In genomic region chrX:112513154-112513553, GRCh38 we compare ENCODE assay signal across 23 cellular contexts.
DNase-seq lines count a peak whose midpoint lies in the region; ATAC-seq and TF ChIP-seq lines count a peak whose summit lies in the region.
"Had no signal": no experiment of that assay in that cellular context is flagged by ENCODE, and none has a peak within 500 bp of the region (broad histone marks: within the 10 kb centered on the region; RNA-seq: fewer than 3 reads in every experiment).

No MANE protein-coding gene starts in this region.

- H3K27me3 ChIP-seq in NT2/D1 (ENCODE audit: insufficient read depth, insufficient read length) (no peaks in the 10 kb centered on the region), right lobe of liver (no peaks in the 10 kb centered on the region), esophagus squamous epithelium (no peaks in the 10 kb centered on the region)
- H3K27me3 ChIP-seq: ascending aorta, transverse colon had no signal

- H3K4me3 ChIP-seq in NT2/D1 (ENCODE audit: insufficient read length, low read depth), result no peak overlapping the region
- H3K4me3 ChIP-seq in epithelial cell of esophagus (ENCODE audit: low read length), result no peak overlapping the region
- H3K4me3 ChIP-seq in right lobe of liver, result no peak overlapping the region
- H3K4me3 ChIP-seq in esophagus squamous epithelium, result no peak overlapping the region
- H3K4me3 ChIP-seq: ascending aorta, GM12878, prostate gland, transverse colon had no signal

- 43% methylated on average over 3 of the region's 3 CpGs for WGBS in right lobe of liver (ENCODE audit: insufficient coverage, low coverage, low lambda C conversion rate, missing lambda C conversion rate)
- WGBS in esophagus squamous epithelium, 2 donors, result 44 to 74% methylated on average over 1 to 3 of the region's 3 CpGs

- H3K9me3 ChIP-seq in NT2/D1 (ENCODE audit: insufficient read depth, low read length) (peaks cover 17% of the 10 kb centered on the region; the same call in 1 of the 2 replicates), right lobe of liver (no peaks in the 10 kb centered on the region), esophagus squamous epithelium (no peaks in the 10 kb centered on the region)
- H3K9me3 ChIP-seq: prostate gland, transverse colon had no signal

- H3K9ac ChIP-seq in NT2/D1 (ENCODE audit: insufficient read length, low read depth), result no peak overlapping the region
- H3K9ac ChIP-seq: KMS-11 had no signal

- H3K27ac ChIP-seq in right lobe of liver (no peak overlapping the region), esophagus squamous epithelium (no peak overlapping the region)
- H3K27ac ChIP-seq: ascending aorta, KMS-11, prostate gland, transverse colon had no signal

- DNase-seq in GM03348 (ENCODE audit: low spot score), result peak; percentile 47
- peak; percentile 25 for DNase-seq in NT2/D1 (ENCODE audit: low read depth, low spot score)
- peak; percentile 28 for DNase-seq in epithelial cell of esophagus (ENCODE audit: low read depth)
- peak in 2 of 3 donors; percentile 23 to 61 for DNase-seq in right lobe of liver
- no peak for DNase-seq in HuH-7 (ENCODE audit: low spot score)
- no peak for DNase-seq in SK-N-DZ (ENCODE audit: low spot score)
- DNase-seq in esophagus squamous epithelium (lab: John Stamatoyannopoulos, UW), result no peak
- DNase-seq: activated CD4-positive, alpha-beta memory T cell treated with anti-CD3 and anti-CD28 coated beads for 36 hours; activated CD8-positive, alpha-beta memory T cell treated with anti-CD3 and anti-CD28 coated beads, Interleukin-2, amount 50 U/mL, for 48 hours; DMS79; effector CD4-positive, alpha-beta T cell; kidney glomerular epithelial cell; NCI-H187; NCI-H2227 treated with DMSO at 0.1 percent for 48 hours; SW 1271; transverse colon had no signal

- TF ChIP-seq CTCF in epithelial cell of esophagus (IDR thresholded peaks at IDR 0.05; ENCODE audit: insufficient read depth, low read depth, low read length, missing control alignments) (no peak), right lobe of liver (IDR thresholded peaks at IDR 0.05) (no peak), esophagus squamous epithelium (IDR thresholded peaks at IDR 0.05) (no peak)

- no peak for TF ChIP-seq POLR2A in right lobe of liver (IDR thresholded peaks at IDR 0.05)
- TF ChIP-seq POLR2A in esophagus squamous epithelium (IDR thresholded peaks at IDR 0.05), result no peak

- H3K4me1 ChIP-seq in NT2/D1 (ENCODE audit: insufficient read depth, insufficient read length), result no peaks in the 10 kb centered on the region
- peaks cover 0 to 6% (median 0%) of the 10 kb centered on the region in 4 donors for H3K4me1 ChIP-seq in right lobe of liver
- no peaks in the 10 kb centered on the region for H3K4me1 ChIP-seq in esophagus squamous epithelium
- H3K4me1 ChIP-seq: ascending aorta, prostate gland, transverse colon had no signal

- ATAC-seq in right lobe of liver (peak; percentile 76 to 98 (median 92)), HG02981 (IDR thresholded peaks at IDR 0.05; ENCODE audit: unreplicated experiment) (no peak)
- ATAC-seq: activated naive CD4-positive, alpha-beta T cell treated with anti-CD3 and anti-CD28 coated beads, Interleukin-2, amount 50 U/mL, for 72 hours; activated T-helper 17 cell treated with anti-CD3 and anti-CD28 coated beads, Interleukin-2, amount 50 U/mL, for 72 hours; GM12878 had no signal

- no peaks in the 10 kb centered on the region for H3K36me3 ChIP-seq in NT2/D1 (ENCODE audit: insufficient read depth, insufficient read length, low read length)
- H3K36me3 ChIP-seq in right lobe of liver, result no peaks in the 10 kb centered on the region
- no peaks in the 10 kb centered on the region for H3K36me3 ChIP-seq in esophagus squamous epithelium
- H3K36me3 ChIP-seq: ascending aorta, prostate gland, transverse colon had no signal

- intact Hi-C loops in right lobe of liver (cut with DNase I) (no loop called here), esophagus squamous epithelium (cut with DNase I) (no loop called here)

Comparison
In these comparisons a context has a peak if more than half of its experiments do, and no peak if none do; other contexts are left out.
1. DNase-seq: peak in GM03348 (single experiment), NT2/D1 (single experiment), epithelial cell of esophagus (single experiment) and right lobe of liver (2 of 3); none in HuH-7 (single experiment), SK-N-DZ (single experiment) and esophagus squamous epithelium (single experiment).